ENCODE assay signal across 18 cellular contexts in the genomic region with DNA sequence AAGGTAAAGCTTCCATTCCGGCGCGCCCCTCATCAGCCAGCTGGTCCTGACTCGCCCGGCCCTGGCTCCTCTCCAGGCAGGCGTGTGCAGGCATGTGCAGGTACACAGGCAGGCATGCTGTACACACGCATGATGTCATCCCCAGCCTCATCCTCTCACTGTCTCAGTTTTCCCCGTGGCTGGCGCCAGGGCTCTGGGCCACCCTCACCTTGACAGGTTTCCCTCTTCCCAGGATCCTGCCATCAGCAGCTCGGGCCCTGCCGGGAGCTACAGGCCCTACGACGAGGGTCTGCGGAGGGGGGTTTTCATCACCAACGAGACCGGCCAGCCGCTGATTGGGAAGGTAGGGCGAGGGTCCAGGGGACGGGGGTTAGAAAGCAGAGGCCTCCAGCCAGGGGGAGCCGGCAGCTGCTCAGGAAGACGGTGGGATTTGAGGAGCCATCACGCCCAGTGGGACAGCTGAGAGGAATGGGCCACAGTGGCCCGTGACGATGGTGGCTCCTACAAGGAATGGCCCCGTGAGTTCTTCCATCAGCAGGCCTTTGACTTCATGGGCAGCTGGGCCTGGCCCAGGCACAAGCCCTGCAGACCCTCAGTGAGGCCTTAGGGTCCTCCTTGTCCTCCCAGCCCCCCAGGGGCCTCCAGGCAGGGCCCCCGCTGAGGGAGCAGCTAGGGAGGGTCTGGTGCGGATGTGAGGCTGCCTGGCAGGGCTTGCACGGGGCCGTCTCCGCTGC. TPM values are rescaled to one million over a fixed set of nuclear protein-coding genes. Genes with fewer than 3 reads are reported as not detected.
DNase-seq lines count a peak whose midpoint lies in the region; ATAC-seq, FAIRE-seq and TF ChIP-seq lines count a peak whose summit lies in the region.
"Had no signal": no experiment of that assay in that cellular context is flagged by ENCODE, and none has a peak within 500 bp of the region (broad histone marks: within the 10 kb centered on the region; RNA-seq: fewer than 3 reads in every experiment).

No MANE protein-coding gene starts in this region.

- TF ChIP-seq POLR2A in HepG2 (IDR thresholded peaks at IDR 0.05; ENCODE audit: insufficient read depth in 1 of 2, low read depth in 2 of 2, low read length in 2 of 2): no peak

- H3K27me3 ChIP-seq in RWPE2 (ENCODE audit: insufficient read depth, poor library complexity, severe bottlenecking): no peaks in the 10 kb centered on the region
- no peaks in the 10 kb centered on the region for H3K27me3 ChIP-seq in HepG2 (ENCODE audit: control insufficient read depth in 1 of 2, insufficient read depth in 2 of 2, low read length in 2 of 2)
- H3K27me3 ChIP-seq: cardiac muscle cell, left lung had no signal

- H3K79me2 ChIP-seq in HepG2 (ENCODE audit: insufficient read depth, low read length): no peaks in the 10 kb centered on the region
- H3K79me2 ChIP-seq: parathyroid adenoma had no signal

- peak; percentile 44 for DNase-seq in D341Med (ENCODE audit: low spot score)
- peak; percentile 92 for DNase-seq in HPDE6-E6E7 (ENCODE audit: extremely low spot score)
- DNase-seq in RWPE2 (ENCODE audit: low spot score): peak; percentile 94
- DNase-seq in HepG2 (ENCODE audit: low spot score): no peak
- DNase-seq in AML-193 (lab: John Stamatoyannopoulos, UW): no peak
- DNase-seq in type B pancreatic cell (ENCODE audit: extremely low spot score, unreplicated experiment): no peak
- no peak for DNase-seq in effector CD8-positive, alpha-beta T cell (lab: John Stamatoyannopoulos, UW)
- no peak for DNase-seq in SIG-M5 treated with dmso at 0.1 percent for 504 hours (lab: John Stamatoyannopoulos, UW; ENCODE audit: unreplicated experiment)
- DNase-seq: effector memory CD4-positive, alpha-beta T cell; left lung; NCI-H2029; NK-92 treated with Interleukin-12 subunit alpha and Interleukin-12 subunit beta, amount 100 ng/mL, for 24 hours; small intestine; stimulated activated naive CD4-positive, alpha-beta T cell treated with Interleukin-2 at 50 U/mL for 16 hours had no signal

- H3K4me1 Mint-ChIP-seq in type B pancreatic cell (ENCODE audit: unreplicated experiment): peaks cover 10% of the 10 kb centered on the region

- no peak for TF ChIP-seq RAD21 in HepG2 (CRISPR knock-in tag; IDR thresholded peaks at IDR 0.05)

- intact Hi-C loops in HepG2 (cut with micrococcal nuclease; ENCODE audit: unreplicated experiment): no loop called here

- peaks cover under 1% of the 10 kb centered on the region for H3K9me3 Mint-ChIP-seq in type B pancreatic cell

- in situ Hi-C loops in HepG2 (cut with HindIII; ENCODE audit: extremely low pct_ligation_motif_present, low pct_unique_long_range_greater_than_20kb): no loop called here

- POLR2A ChIA-PET in HepG2 (lab: Yijun Ruan, JAX): interaction anchor here (1.6 kb wide), 1 partner anchor 9 kb away, joined by 7 read pairs; a partner anchor contains a TSS

- no peak overlapping the region for H3K4me2 ChIP-seq in HepG2 (ENCODE audit: low read depth, low read length)

- H3K4me1 ChIP-seq in RWPE2 (ENCODE audit: insufficient read depth, poor library complexity, severe bottlenecking): peaks cover 11% of the 10 kb centered on the region
- H3K4me1 ChIP-seq in HepG2 (ENCODE audit: insufficient read depth, low read length): no peaks in the 10 kb centered on the region
- H3K4me1 ChIP-seq: left lung, parathyroid adenoma had no signal

- TF ChIP-seq CTCF in RWPE2 (IDR thresholded peaks at IDR 0.05; ENCODE audit: poor library complexity, severe bottlenecking): no peak
- TF ChIP-seq CTCF in HepG2 (CRISPR knock-in tag; IDR thresholded peaks at IDR 0.05): no peak
- no peak for TF ChIP-seq CTCF in type B pancreatic cell (conservative IDR thresholded peaks at IDR 0.05)

- H4K20me1 ChIP-seq in HepG2 (ENCODE audit: insufficient read depth, low read length): no peaks in the 10 kb centered on the region

- H3K9ac ChIP-seq in HepG2 (ENCODE audit: insufficient read depth, low read depth, low read length): no peak overlapping the region
- H3K9ac ChIP-seq: parathyroid adenoma had no signal

- no peak overlapping the region for H3K4me3 Mint-ChIP-seq in type B pancreatic cell
- H3K4me3 Mint-ChIP-seq: activated naive CD8-positive, alpha-beta T cell; T-helper 17 cell had no signal

- WGBS in HepG2 (ENCODE audit: low lambda C conversion rate): 97% methylated on average over 25 of the region's 30 CpGs

- no peaks in the 10 kb centered on the region for H3K27me3 Mint-ChIP-seq in type B pancreatic cell
- H3K27me3 Mint-ChIP-seq: activated naive CD8-positive, alpha-beta T cell; T-helper 17 cell had no signal

- peak; percentile 89 for ATAC-seq in RWPE2 (ENCODE audit: low read depth)
- ATAC-seq in HepG2: no peak
- ATAC-seq: left lung, T-helper 17 cell had no signal

- no TSS peak for BruUV-seq in HepG2 (replicated peaks; lab: Mats Ljungman, UMichigan)

- H3K36me3 ChIP-seq in RWPE2 (ENCODE audit: low read depth) (no peaks in the 10 kb centered on the region), HepG2 (replicated peaks in 1 of 2; ENCODE audit: control insufficient read depth in 1 of 2, insufficient read depth in 2 of 2, low read length in 2 of 2) (no peaks in the 10 kb centered on the region; a peak in 1 of 5 replicates)
- H3K36me3 ChIP-seq: cardiac muscle cell had no signal

- H3K27ac Mint-ChIP-seq in type B pancreatic cell: no peak overlapping the region
- H3K27ac Mint-ChIP-seq: activated naive CD8-positive, alpha-beta T cell; T-helper 17 cell had no signal

- H3K36me3 Mint-ChIP-seq in type B pancreatic cell: no peaks in the 10 kb centered on the region
- H3K36me3 Mint-ChIP-seq: activated naive CD8-positive, alpha-beta T cell had no signal

- H3K4me3 ChIP-seq in RWPE2 (ENCODE audit: severe bottlenecking): no peak overlapping the region
- H3K4me3 ChIP-seq in HepG2 (replicated peaks in 1 of 3; ENCODE audit: insufficient read depth in 1 of 3, low read depth in 2 of 3, low read length in 3 of 3): no peak overlapping the region
- H3K4me3 ChIP-seq: cardiac muscle cell, left lung had no signal

- no peak overlapping the region for H2AFZ ChIP-seq in HepG2 (ENCODE audit: low read length)
- H2AFZ ChIP-seq: parathyroid adenoma had no signal

- no peak for FAIRE-seq in HepG2 (lab: Jason Lieb, UNC)
- FAIRE-seq: small intestine had no signal

- no peak for TF ChIP-seq EP300 in HepG2 (IDR thresholded peaks at IDR 0.05; ENCODE audit: low read depth in 2 of 2, low read length in 2 of 2)
- TF ChIP-seq EP300 in HepG2 (CRISPR knock-in tag; IDR thresholded peaks at IDR 0.05; ENCODE audit: borderline replicate concordance): no peak

- H3K9me3 ChIP-seq in RWPE2 (ENCODE audit: severe bottlenecking) (no peaks in the 10 kb centered on the region), HepG2 (ENCODE audit: low read length) (no peaks in the 10 kb centered on the region)
- H3K9me3 ChIP-seq: left lung had no signal

- CTCF ChIA-PET in HepG2 (lab: Yijun Ruan, JAX; ENCODE audit: low intra/inter-chr PET ratio, low total read pairs): no interaction called here

- H3K27ac ChIP-seq in RWPE2 (ENCODE audit: poor library complexity, severe bottlenecking): peak overlapping the region; percentile 19
- no peak overlapping the region for H3K27ac ChIP-seq in HepG2 (ENCODE audit: extremely low read length, insufficient read depth, low read length)
- H3K27ac ChIP-seq: cardiac muscle cell, left lung, parathyroid adenoma had no signal

RNA-seq across cellular contexts. Expression of a gene that starts 8.5 kb away (rescaled TPM):
- total RNA-seq in HepG2 (2016; rRNA removed; fragmentation: Illumina TruSeq; extraction: Trizol) (13.4 and 36.4 TPM in 2 replicates), type B pancreatic cell (ENCODE audit: low replicate concordance) (37.7 and 40.7 TPM in 2 replicates)
- total RNA-seq in HepG2 (2016; cell fraction: cytosol; rRNA removed; fragmentation: Illumina TruSeq; extraction: Trizol; ENCODE audit: low read depth): 13.8 and 16.4 TPM in 2 replicates
- total RNA-seq in HepG2 (2016; cell fraction: insoluble cytoplasmic fraction; rRNA removed; fragmentation: Illumina TruSeq; extraction: Trizol): 12.1 and 36.9 TPM in 2 replicates
- total RNA-seq in HepG2 (2016; cell fraction: membrane; rRNA removed; fragmentation: Illumina TruSeq; extraction: Trizol): 20.3 and 20.7 TPM in 2 replicates
- 47.6 and 57.6 TPM in 2 replicates for total RNA-seq in HepG2 (2016; cell fraction: nucleus; rRNA removed; fragmentation: Illumina TruSeq; extraction: Trizol)
- 21.6 and 23.6 TPM in 2 replicates for polyA plus RNA-seq in HepG2 (2011; rRNA removed)
- 16.3 and 29.8 TPM in 2 replicates for polyA plus RNA-seq in HepG2 (2011; cell fraction: cytosol; rRNA removed)
- polyA plus RNA-seq in HepG2 (2011; cell fraction: nucleus; rRNA removed): 231 and 320 TPM in 2 replicates
- 50.7 and 73.8 TPM in 2 replicates for polyA plus RNA-seq in HepG2 (2012)
- 11.3 and 13.9 TPM in 2 replicates for polyA plus RNA-seq in HepG2 (2016; cell fraction: cytosol; fragmentation: Illumina TruSeq; extraction: Trizol; ENCODE audit: low read depth)
- polyA plus RNA-seq in HepG2 (2016; cell fraction: insoluble cytoplasmic fraction; fragmentation: Illumina TruSeq; extraction: Trizol; ENCODE audit: low read depth): 16.7 and 22.9 TPM in 2 replicates
- polyA plus RNA-seq in HepG2 (2016; cell fraction: membrane; fragmentation: Illumina TruSeq; extraction: Trizol; ENCODE audit: low read depth): 13.9 and 14.3 TPM in 2 replicates
- polyA plus RNA-seq in HepG2 (2016; cell fraction: nucleus; fragmentation: Illumina TruSeq; extraction: Trizol; ENCODE audit: insufficient read depth, low read depth): 136 and 145 TPM in 2 replicates
- 7.2 and 27.1 TPM in 2 replicates for polyA minus RNA-seq in HepG2 (2011; rRNA and poly(A)+ RNA removed; ENCODE audit: low replicate concordance)
- polyA minus RNA-seq in HepG2 (2011; cell fraction: cytosol; rRNA and poly(A)+ RNA removed): 22.9 and 24.2 TPM in 2 replicates
- polyA minus RNA-seq in HepG2 (2011; cell fraction: nucleus; rRNA and poly(A)+ RNA removed): 20.3 and 21.2 TPM in 2 replicates

RNA-seq across cellular contexts. Expression of a gene that starts 37.0 kb away (rescaled TPM):
- 187 and 239 TPM in 2 replicates for total RNA-seq in HepG2 (2016; rRNA removed; fragmentation: Illumina TruSeq; extraction: Trizol)
- total RNA-seq in HepG2 (2016; cell fraction: cytosol; rRNA removed; fragmentation: Illumina TruSeq; extraction: Trizol; ENCODE audit: low read depth): 22.3 and 28.3 TPM in 2 replicates
- 185 and 243 TPM in 2 replicates for total RNA-seq in HepG2 (2016; cell fraction: insoluble cytoplasmic fraction; rRNA removed; fragmentation: Illumina TruSeq; extraction: Trizol)
- 36.4 and 40.0 TPM in 2 replicates for total RNA-seq in HepG2 (2016; cell fraction: membrane; rRNA removed; fragmentation: Illumina TruSeq; extraction: Trizol)
- 83.4 and 83.5 TPM in 2 replicates for total RNA-seq in HepG2 (2016; cell fraction: nucleus; rRNA removed; fragmentation: Illumina TruSeq; extraction: Trizol)
- polyA plus RNA-seq in HepG2 (2011; rRNA removed): 121 and 145 TPM in 2 replicates
- 103 and 117 TPM in 2 replicates for polyA plus RNA-seq in HepG2 (2011; cell fraction: cytosol; rRNA removed)
- 77.0 and 103 TPM in 2 replicates for polyA plus RNA-seq in HepG2 (2011; cell fraction: nucleus; rRNA removed)
- 104 and 124 TPM in 2 replicates for polyA plus RNA-seq in HepG2 (2012)
- polyA plus RNA-seq in HepG2 (2016; cell fraction: cytosol; fragmentation: Illumina TruSeq; extraction: Trizol; ENCODE audit: low read depth): 8.3 and 9.0 TPM in 2 replicates
- polyA plus RNA-seq in HepG2 (2016; cell fraction: insoluble cytoplasmic fraction; fragmentation: Illumina TruSeq; extraction: Trizol; ENCODE audit: low read depth): 233 and 236 TPM in 2 replicates
- polyA plus RNA-seq in HepG2 (2016; cell fraction: membrane; fragmentation: Illumina TruSeq; extraction: Trizol; ENCODE audit: low read depth): 19.8 and 20.6 TPM in 2 replicates
- polyA plus RNA-seq in HepG2 (2016; cell fraction: nucleus; fragmentation: Illumina TruSeq; extraction: Trizol; ENCODE audit: insufficient read depth, low read depth): 120 and 131 TPM in 2 replicates
- 54.2 and 110 TPM in 2 replicates for polyA minus RNA-seq in HepG2 (2011; rRNA and poly(A)+ RNA removed; ENCODE audit: low replicate concordance)
- polyA minus RNA-seq in HepG2 (2011; cell fraction: cytosol; rRNA and poly(A)+ RNA removed): 55.3 and 55.4 TPM in 2 replicates
- polyA minus RNA-seq in HepG2 (2011; cell fraction: nucleus; rRNA and poly(A)+ RNA removed): 61.8 and 65.1 TPM in 2 replicates
- total RNA-seq in type B pancreatic cell (ENCODE audit: low replicate concordance): 104 and 112 TPM in 2 replicates

RNA-seq across cellular contexts. Expression of a gene that starts 60.0 kb away (rescaled TPM):
- total RNA-seq in HepG2 (2016; rRNA removed; fragmentation: Illumina TruSeq; extraction: Trizol) (0.11 TPM in 1 of 2 replicates, not detected in the other), type B pancreatic cell (ENCODE audit: low replicate concordance) (1.9 and 6.7 TPM in 2 replicates)
- total RNA-seq in HepG2 (2016; cell fraction: cytosol; rRNA removed; fragmentation: Illumina TruSeq; extraction: Trizol; ENCODE audit: low read depth): not detected in 2 replicates
- total RNA-seq in HepG2 (2016; cell fraction: insoluble cytoplasmic fraction; rRNA removed; fragmentation: Illumina TruSeq; extraction: Trizol): 0.06 TPM in 1 of 2 replicates, not detected in the other
- total RNA-seq in HepG2 (2016; cell fraction: membrane; rRNA removed; fragmentation: Illumina TruSeq; extraction: Trizol): not detected in 2 replicates
- total RNA-seq in HepG2 (2016; cell fraction: nucleus; rRNA removed; fragmentation: Illumina TruSeq; extraction: Trizol): not detected in 2 replicates
- 0.03 TPM in 1 of 2 replicates, not detected in the other for polyA plus RNA-seq in HepG2 (2011; rRNA removed)
- polyA plus RNA-seq in HepG2 (2011; cell fraction: cytosol; rRNA removed): not detected in 2 replicates
- 0.05 and 0.11 TPM in 2 replicates for polyA plus RNA-seq in HepG2 (2011; cell fraction: nucleus; rRNA removed)
- polyA plus RNA-seq in HepG2 (2012): 0.16 and 0.19 TPM in 2 replicates
- not detected in 2 replicates for polyA plus RNA-seq in HepG2 (2016; cell fraction: cytosol; fragmentation: Illumina TruSeq; extraction: Trizol; ENCODE audit: low read depth)
- not detected in 2 replicates for polyA plus RNA-seq in HepG2 (2016; cell fraction: insoluble cytoplasmic fraction; fragmentation: Illumina TruSeq; extraction: Trizol; ENCODE audit: low read depth)
- polyA plus RNA-seq in HepG2 (2016; cell fraction: membrane; fragmentation: Illumina TruSeq; extraction: Trizol; ENCODE audit: low read depth): not detected in 2 replicates
- polyA plus RNA-seq in HepG2 (2016; cell fraction: nucleus; fragmentation: Illumina TruSeq; extraction: Trizol; ENCODE audit: insufficient read depth, low read depth): 0.21 TPM in 1 of 2 replicates, not detected in the other
- 0.22 and 5.5 TPM in 2 replicates for polyA minus RNA-seq in HepG2 (2011; rRNA and poly(A)+ RNA removed; ENCODE audit: low replicate concordance)
- polyA minus RNA-seq in HepG2 (2011; cell fraction: cytosol; rRNA and poly(A)+ RNA removed): not detected in 2 replicates
- not detected in 2 replicates for polyA minus RNA-seq in HepG2 (2011; cell fraction: nucleus; rRNA and poly(A)+ RNA removed)
- total RNA-seq: T-helper 17 cell had no signal

Comparison
In these comparisons a context has a peak if more than half of its experiments do, and no peak if none do; other contexts are left out.
1. DNase-seq: peak in D341Med (single experiment), HPDE6-E6E7 (single experiment) and RWPE2 (single experiment); none in HepG2 (single experiment), AML-193 (0 of 2), type B pancreatic cell (single experiment), effector CD8-positive, alpha-beta T cell (single experiment) and SIG-M5 treated with dmso at 0.1 percent for 504 hours (single experiment).